ENCODE assay signal across 25 cellular contexts in genomic region chr2:231966886-231967285, GRCh38. TPM values are rescaled to one million over a fixed set of nuclear protein-coding genes. Genes with fewer than 3 reads are reported as not detected.
DNase-seq lines count a peak whose midpoint lies in the region; ATAC-seq and TF ChIP-seq lines count a peak whose summit lies in the region.
"Had no signal": no experiment of that assay in that cellular context is flagged by ENCODE, and none has a peak within 500 bp of the region (broad histone marks: within the 10 kb centered on the region; RNA-seq: fewer than 3 reads in every experiment).

No MANE protein-coding gene starts in this region.

- no peak overlapping the region for H2AFZ ChIP-seq in Loucy (ENCODE audit: low read length)
- H2AFZ ChIP-seq: GM23338 had no signal

- H4K20me1 ChIP-seq in Loucy (ENCODE audit: insufficient read depth, low read length, poor library complexity, severe bottlenecking): peaks cover 5% of the 10 kb centered on the region

- peak overlapping the region; percentile 46 for H3K4me2 ChIP-seq in Loucy (ENCODE audit: low read depth, low read length, poor library complexity, severe bottlenecking)
- H3K4me2 ChIP-seq: GM23338, SK-N-SH had no signal

- H3K36me3 ChIP-seq in CD4-positive, CD25-positive, alpha-beta regulatory T cell (ENCODE audit: control insufficient read depth, insufficient read depth, low read length): no peaks in the 10 kb centered on the region
- H3K36me3 ChIP-seq in Loucy (ENCODE audit: insufficient read depth, low read length): no peaks in the 10 kb centered on the region
- no peaks in the 10 kb centered on the region for H3K36me3 ChIP-seq in CD4-positive, alpha-beta memory T cell (ENCODE audit: insufficient read depth, low read length)
- H3K36me3 ChIP-seq: MG63 had no signal

- no peak for TF ChIP-seq CTCF in activated CD8-positive, alpha-beta T cell treated with anti-CD3 and anti-CD28 coated beads for 36 hours (IDR thresholded peaks at IDR 0.05)
- TF ChIP-seq CTCF in Loucy (conservative IDR thresholded peaks at IDR 0.05; ENCODE audit: low read length): no peak

- peak overlapping the region; percentile 1 for H3K9ac ChIP-seq in Loucy (ENCODE audit: low read depth, low read length, poor library complexity, severe bottlenecking)
- H3K9ac ChIP-seq: SK-N-SH had no signal

- peaks cover 43% of the 10 kb centered on the region for H3K4me1 Mint-ChIP-seq in activated CD8-positive, alpha-beta T cell treated with anti-CD3 and anti-CD28 coated beads for 36 hours (ENCODE audit: low read depth)
- H3K4me1 Mint-ChIP-seq in activated CD8-positive, alpha-beta T cell treated with anti-CD3 and anti-CD28 coated beads, Interleukin-2, amount 10 ng/mL, durations not matched to agents 7 days and 5 days (ENCODE audit: low read depth): peaks cover 32% of the 10 kb centered on the region
- peaks cover 31 to 62% (median 39%) of the 10 kb centered on the region in 4 donors for H3K4me1 Mint-ChIP-seq in CD4-positive, CD25-positive, alpha-beta regulatory T cell
- peaks cover 26% of the 10 kb centered on the region for H3K4me1 Mint-ChIP-seq in memory B cell
- H3K4me1 Mint-ChIP-seq in CD4-positive, alpha-beta memory T cell: peaks cover 37 to 55% (median 44%) of the 10 kb centered on the region in 4 donors
- H3K4me1 Mint-ChIP-seq: GM23338, H9 had no signal

- no peaks in the 10 kb centered on the region for H3K9me3 ChIP-seq in CD4-positive, CD25-positive, alpha-beta regulatory T cell (ENCODE audit: control insufficient read depth in 2 of 2, low read length in 2 of 2)
- peaks cover 7% of the 10 kb centered on the region; the same call in 1 of the 2 replicates for H3K9me3 ChIP-seq in Loucy (ENCODE audit: insufficient read depth, low read depth, low read length)
- no peaks in the 10 kb centered on the region for H3K9me3 ChIP-seq in CD4-positive, alpha-beta memory T cell (ENCODE audit: control insufficient read depth in 1 of 2, low read length in 2 of 2)
- H3K9me3 ChIP-seq: Caco-2, MG63, SK-N-SH had no signal

- CTCF ChIA-PET in activated CD8-positive, alpha-beta T cell treated with anti-CD3 and anti-CD28 coated beads for 36 hours (lab: Charles Lee): interaction anchor here (0.8 to 1.3 kb wide), 3 partner anchors 19 to 41 kb away, joined by 3 read pairs; no protein-coding TSS in a partner anchor
- CTCF ChIA-PET in activated CD8-positive, alpha-beta T cell treated with anti-CD3 and anti-CD28 coated beads, Interleukin-2, amount 10 ng/mL, durations not matched to agents 7 days and 5 days (lab: Charles Lee): no interaction called here
- CTCF ChIA-PET in CD4-positive, alpha-beta memory T cell (lab: Charles Lee; ENCODE audit: partially characterized antibody): no interaction called here

- H3K4me3 ChIP-seq in CD4-positive, CD25-positive, alpha-beta regulatory T cell (ENCODE audit: low read depth, low read length): no peak overlapping the region
- H3K4me3 ChIP-seq in Loucy (ENCODE audit: low read length, poor library complexity, severe bottlenecking): peak overlapping the region; percentile 23
- no peak overlapping the region for H3K4me3 ChIP-seq in CD4-positive, alpha-beta memory T cell (ENCODE audit: low read length in 2 of 2)
- H3K4me3 ChIP-seq: GM23338, MG63 had no signal

- peaks cover 10% of the 10 kb centered on the region for H3K36me3 Mint-ChIP-seq in activated CD8-positive, alpha-beta T cell treated with anti-CD3 and anti-CD28 coated beads for 36 hours (ENCODE audit: low read depth)
- peaks cover 12% of the 10 kb centered on the region for H3K36me3 Mint-ChIP-seq in activated CD8-positive, alpha-beta T cell treated with anti-CD3 and anti-CD28 coated beads, Interleukin-2, amount 10 ng/mL, durations not matched to agents 7 days and 5 days (ENCODE audit: low read depth)
- H3K36me3 Mint-ChIP-seq in CD4-positive, CD25-positive, alpha-beta regulatory T cell: peaks cover 8% of the 10 kb centered on the region
- peaks cover 8% of the 10 kb centered on the region for H3K36me3 Mint-ChIP-seq in memory B cell
- peaks cover 0 to 7% of the 10 kb centered on the region in 2 donors for H3K36me3 Mint-ChIP-seq in CD4-positive, alpha-beta memory T cell

- no peaks in the 10 kb centered on the region for H3K9me2 ChIP-seq in Loucy (replicated peaks; ENCODE audit: low read depth, low read length)
- H3K9me2 ChIP-seq: SK-N-SH had no signal

- intact Hi-C loops in activated CD8-positive, alpha-beta T cell treated with anti-CD3 and anti-CD28 coated beads for 36 hours (cut with micrococcal nuclease): no loop called here
- intact Hi-C loops in CD4-positive, alpha-beta memory T cell (cut with micrococcal nuclease): loop anchor here (2.0 kb wide), 1 partner anchor 350 kb away; no protein-coding TSS in a partner anchor

- H3K27ac Mint-ChIP-seq in activated CD8-positive, alpha-beta T cell treated with anti-CD3 and anti-CD28 coated beads for 36 hours: no peak overlapping the region
- H3K27ac Mint-ChIP-seq in activated CD8-positive, alpha-beta T cell treated with anti-CD3 and anti-CD28 coated beads, Interleukin-2, amount 10 ng/mL, durations not matched to agents 7 days and 5 days: no peak overlapping the region
- H3K27ac Mint-ChIP-seq in CD4-positive, CD25-positive, alpha-beta regulatory T cell: peak overlapping the region; percentile 6 to 35 (median 10)
- peak overlapping the region; percentile 43 for H3K27ac Mint-ChIP-seq in memory B cell
- H3K27ac Mint-ChIP-seq in CD4-positive, alpha-beta memory T cell: peak overlapping the region in 2 of 7 donors; percentile 0 to 78
- H3K27ac Mint-ChIP-seq: GM23338, H9, HFFc6 had no signal

- H3K79me2 ChIP-seq in Loucy (ENCODE audit: insufficient read depth, low read length): peaks cover 46% of the 10 kb centered on the region

- H3F3A ChIP-seq in Loucy (ENCODE audit: low read depth): no peaks in the 10 kb centered on the region

- H3K9me3 Mint-ChIP-seq in activated CD8-positive, alpha-beta T cell treated with anti-CD3 and anti-CD28 coated beads for 36 hours: peaks cover 4% of the 10 kb centered on the region
- H3K9me3 Mint-ChIP-seq in activated CD8-positive, alpha-beta T cell treated with anti-CD3 and anti-CD28 coated beads, Interleukin-2, amount 10 ng/mL, durations not matched to agents 7 days and 5 days (ENCODE audit: insufficient read depth): peaks cover 7% of the 10 kb centered on the region
- peaks cover 0 to 6% (median 0%) of the 10 kb centered on the region in 7 donors for H3K9me3 Mint-ChIP-seq in CD4-positive, CD25-positive, alpha-beta regulatory T cell
- peaks cover 1% of the 10 kb centered on the region for H3K9me3 Mint-ChIP-seq in memory B cell
- peaks cover 0 to 4% (median 0%) of the 10 kb centered on the region in 8 donors for H3K9me3 Mint-ChIP-seq in CD4-positive, alpha-beta memory T cell

- H3K27me3 ChIP-seq in CD4-positive, CD25-positive, alpha-beta regulatory T cell (ENCODE audit: control insufficient read depth, insufficient read depth, low read length): no peaks in the 10 kb centered on the region
- H3K27me3 ChIP-seq in Loucy (ENCODE audit: insufficient read depth, low read length, poor library complexity, severe bottlenecking): no peaks in the 10 kb centered on the region
- H3K27me3 ChIP-seq in CD4-positive, alpha-beta memory T cell (ENCODE audit: insufficient read depth, low read length): no peaks in the 10 kb centered on the region
- H3K27me3 ChIP-seq: MG63 had no signal

- ATAC-seq in activated CD8-positive, alpha-beta T cell treated with anti-CD3 and anti-CD28 coated beads for 36 hours: peak; percentile 17
- no peak for ATAC-seq in activated CD8-positive, alpha-beta T cell treated with anti-CD3 and anti-CD28 coated beads, Interleukin-2, amount 10 ng/mL, durations not matched to agents 7 days and 5 days
- no peak for ATAC-seq in CD4-positive, CD25-positive, alpha-beta regulatory T cell (ENCODE audit: low read depth in 2 of 2)
- ATAC-seq in memory B cell (ENCODE audit: low read depth): no peak
- ATAC-seq in GM21526 (IDR thresholded peaks at IDR 0.05; ENCODE audit: low FRiP score, unreplicated experiment): no peak
- no peak for ATAC-seq in GM18858 (IDR thresholded peaks at IDR 0.05; ENCODE audit: unreplicated experiment)
- ATAC-seq: GM23338 had no signal

- H3K4me1 ChIP-seq in CD4-positive, CD25-positive, alpha-beta regulatory T cell (ENCODE audit: control insufficient read depth, insufficient read depth, low read length, poor library complexity, severe bottlenecking): no peaks in the 10 kb centered on the region
- peaks cover 33% of the 10 kb centered on the region for H3K4me1 ChIP-seq in Loucy (ENCODE audit: insufficient read depth, low read length, poor library complexity, severe bottlenecking)
- H3K4me1 ChIP-seq in CD4-positive, alpha-beta memory T cell (ENCODE audit: insufficient read depth, low read length): peaks cover 16% of the 10 kb centered on the region
- H3K4me1 ChIP-seq: Caco-2 had no signal

- DNase-seq in activated CD8-positive, alpha-beta T cell treated with anti-CD3 and anti-CD28 coated beads for 36 hours: no peak
- no peak for DNase-seq in activated CD8-positive, alpha-beta T cell treated with anti-CD3 and anti-CD28 coated beads, Interleukin-2, amount 10 ng/mL, durations not matched to agents 7 days and 5 days
- DNase-seq in CD4-positive, CD25-positive, alpha-beta regulatory T cell: no peak
- DNase-seq in memory B cell (ENCODE audit: low spot score in 2 of 2): no peak
- no peak for DNase-seq in CD4-positive, alpha-beta memory T cell
- DNase-seq: ACHN, Caco-2, H9, HFFc6, MG63, NCI-H1694 treated with DMSO at 0.1 percent for 48 hours, NCI-H2081, NCI-H524, NCI-H748 treated with DMSO at 0.1 percent for 48 hours, SIG-M5, SK-N-SH, SW 1271 had no signal

- H3K27me3 Mint-ChIP-seq in activated CD8-positive, alpha-beta T cell treated with anti-CD3 and anti-CD28 coated beads for 36 hours: no peaks in the 10 kb centered on the region
- no peaks in the 10 kb centered on the region for H3K27me3 Mint-ChIP-seq in activated CD8-positive, alpha-beta T cell treated with anti-CD3 and anti-CD28 coated beads, Interleukin-2, amount 10 ng/mL, durations not matched to agents 7 days and 5 days (ENCODE audit: low read depth)
- no peaks in the 10 kb centered on the region for H3K27me3 Mint-ChIP-seq in CD4-positive, CD25-positive, alpha-beta regulatory T cell
- no peaks in the 10 kb centered on the region for H3K27me3 Mint-ChIP-seq in memory B cell
- no peaks in the 10 kb centered on the region for H3K27me3 Mint-ChIP-seq in CD4-positive, alpha-beta memory T cell

- no peak overlapping the region for H3K27ac ChIP-seq in CD4-positive, CD25-positive, alpha-beta regulatory T cell (ENCODE audit: insufficient read depth, low read length, poor library complexity, severe bottlenecking)
- no peak overlapping the region for H3K27ac ChIP-seq in CD4-positive, alpha-beta memory T cell (ENCODE audit: low read depth, low read length)
- H3K27ac ChIP-seq: 22Rv1 had no signal

- no peak overlapping the region for H3K4me3 Mint-ChIP-seq in activated CD8-positive, alpha-beta T cell treated with anti-CD3 and anti-CD28 coated beads for 36 hours
- no peak overlapping the region for H3K4me3 Mint-ChIP-seq in activated CD8-positive, alpha-beta T cell treated with anti-CD3 and anti-CD28 coated beads, Interleukin-2, amount 10 ng/mL, durations not matched to agents 7 days and 5 days
- peak overlapping the region in 3 of 4 donors; percentile 32 to 53 (median 50) for H3K4me3 Mint-ChIP-seq in CD4-positive, CD25-positive, alpha-beta regulatory T cell
- no peak overlapping the region for H3K4me3 Mint-ChIP-seq in memory B cell
- H3K4me3 Mint-ChIP-seq in CD4-positive, alpha-beta memory T cell: peak overlapping the region in 3 of 8 donors; percentile 9 to 43 (median 40)
- H3K4me3 Mint-ChIP-seq: GM23338, H9, HFFc6 had no signal

- POLR2A ChIA-PET in activated CD8-positive, alpha-beta T cell treated with anti-CD3 and anti-CD28 coated beads for 36 hours (lab: Charles Lee): interaction anchor here (0.7 kb wide), 1 partner anchor 163 kb away, joined by 5 read pairs; no protein-coding TSS in a partner anchor
- POLR2A ChIA-PET in activated CD8-positive, alpha-beta T cell treated with anti-CD3 and anti-CD28 coated beads, Interleukin-2, amount 10 ng/mL, durations not matched to agents 7 days and 5 days (lab: Charles Lee): no interaction called here
- POLR2A ChIA-PET in CD4-positive, alpha-beta memory T cell (lab: Charles Lee; ENCODE audit: partially characterized antibody): no interaction called here

RNA-seq across cellular contexts. Expression of gene DIS3L2, which starts 5.4 kb away (rescaled TPM):
- 10 to 100 TPM; 26.5 to 27.2 TPM for total RNA-seq in activated CD8-positive, alpha-beta T cell treated with anti-CD3 and anti-CD28 coated beads for 36 hours
- 10 to 100 TPM; 32.2 to 36.2 TPM for total RNA-seq in activated CD8-positive, alpha-beta T cell treated with anti-CD3 and anti-CD28 coated beads, Interleukin-2, amount 10 ng/mL, durations not matched to agents 7 days and 5 days
- total RNA-seq in CD4-positive, CD25-positive, alpha-beta regulatory T cell: 76.9 TPM
- 10 to 100 TPM; 10.9 to 23.5 (median 17.2) TPM for polyA plus RNA-seq in CD4-positive, CD25-positive, alpha-beta regulatory T cell
- total RNA-seq in CD4-positive, alpha-beta memory T cell: 10 to 100 TPM; 56.0 to 59.7 TPM
- polyA plus RNA-seq in CD4-positive, alpha-beta memory T cell: 10 to 100 TPM; 16.0 to 22.6 TPM

RNA-seq across cellular contexts. Expression of gene NPPC, which starts 40.7 kb away (rescaled TPM):
- total RNA-seq in activated CD8-positive, alpha-beta T cell treated with anti-CD3 and anti-CD28 coated beads for 36 hours: 1 to 10 TPM; 3.5 to 4.7 TPM
- 1 to 10 TPM; 1.4 to 1.8 TPM for total RNA-seq in activated CD8-positive, alpha-beta T cell treated with anti-CD3 and anti-CD28 coated beads, Interleukin-2, amount 10 ng/mL, durations not matched to agents 7 days and 5 days
- total RNA-seq in CD4-positive, CD25-positive, alpha-beta regulatory T cell: not detected
- not detected for polyA plus RNA-seq in CD4-positive, CD25-positive, alpha-beta regulatory T cell
- not detected for total RNA-seq in CD4-positive, alpha-beta memory T cell
- not detected for polyA plus RNA-seq in CD4-positive, alpha-beta memory T cell
- total RNA-seq: Caco-2, HFFc6, HT-29, LHCN-M2 had no signal
- polyA plus RNA-seq: BJ, SK-N-SH had no signal

Comparison
In these comparisons a context has a peak if more than half of its experiments do, and no peak if none do; other contexts are left out.
1. H3K27ac Mint-ChIP-seq: peak in CD4-positive, CD25-positive, alpha-beta regulatory T cell (3 of 3) and memory B cell (single experiment); none in activated CD8-positive, alpha-beta T cell treated with anti-CD3 and anti-CD28 coated beads for 36 hours (single experiment) and activated CD8-positive, alpha-beta T cell treated with anti-CD3 and anti-CD28 coated beads, Interleukin-2, amount 10 ng/mL, durations not matched to agents 7 days and 5 days (single experiment).
2. H3K4me3 Mint-ChIP-seq: peak in CD4-positive, CD25-positive, alpha-beta regulatory T cell (3 of 4); none in activated CD8-positive, alpha-beta T cell treated with anti-CD3 and anti-CD28 coated beads for 36 hours (single experiment), activated CD8-positive, alpha-beta T cell treated with anti-CD3 and anti-CD28 coated beads, Interleukin-2, amount 10 ng/mL, durations not matched to agents 7 days and 5 days (single experiment) and memory B cell (single experiment).